1 cellular context compared by ENCODE assay signal in genomic region chr16:71484006-71484893, GRCh38.
TF ChIP-seq lines count a peak whose summit lies in the region.

No MANE protein-coding gene starts in this region.

TF ChIP-seq in A549, 52 proteins besides CTCF, POLR2A, EP300 and RAD21 (continued from another document):
- TF ChIP-seq HMGXB4 (CRISPR knock-in tag; IDR thresholded peaks at IDR 0.05; ENCODE audit: borderline replicate concordance) (no peak), RFX5 (IDR thresholded peaks at IDR 0.05) (0 out of 2 replicates have a peak, but pooled peaks have one; percentile 44), ZNF302 (CRISPR knock-in tag; IDR thresholded peaks at IDR 0.05) (no peak), HOXA7 (CRISPR knock-in tag; IDR thresholded peaks at IDR 0.05) (0 out of 2 replicates have a peak, but pooled peaks have one; percentile 42), ATOH8 (CRISPR knock-in tag; IDR thresholded peaks at IDR 0.05; ENCODE audit: low read depth) (no peak), CHD2 (IDR thresholded peaks at IDR 0.05; ENCODE audit: low read length, partially characterized antibody) (no peak), POLR2AphosphoS2 (conservative IDR thresholded peaks at IDR 0.05; ENCODE audit: low read length) (no peak), FOSL2 (IDR thresholded peaks at IDR 0.05) (no peak), FOSL2 (CRISPR knock-in tag; IDR thresholded peaks at IDR 0.05) (peak; percentile 27; the same call in 1 of the 2 replicates), PBX3 (IDR thresholded peaks at IDR 0.05) (no peak), REST (IDR thresholded peaks at IDR 0.05) (no peak), CEBPB (IDR thresholded peaks at IDR 0.05) (no peak), HOXB5 (CRISPR knock-in tag; IDR thresholded peaks at IDR 0.05) (no peak), CBX8 (IDR thresholded peaks at IDR 0.05) (no peak), HDAC2 (IDR thresholded peaks at IDR 0.05) (no peak), MAX (IDR thresholded peaks at IDR 0.05) (peak; percentile 81), ESRRA (IDR thresholded peaks at IDR 0.05; ENCODE audit: borderline replicate concordance, low read length) (no peak), FOXS1 (CRISPR knock-in tag; IDR thresholded peaks at IDR 0.05) (no peak), FOSB (CRISPR knock-in tag; IDR thresholded peaks at IDR 0.05) (0 out of 2 replicates have a peak, but pooled peaks have one; percentile 39), JUNB (IDR thresholded peaks at IDR 0.05) (no peak), SREBF2 (IDR thresholded peaks at IDR 0.05) (no peak), ZSCAN20 (CRISPR knock-in tag; IDR thresholded peaks at IDR 0.05) (no peak), HEYL (CRISPR knock-in tag; IDR thresholded peaks at IDR 0.05) (no peak), RNF2 (IDR thresholded peaks at IDR 0.05; ENCODE audit: borderline replicate concordance, low read depth) (no peak), CBX2 (IDR thresholded peaks at IDR 0.05; ENCODE audit: borderline replicate concordance, low read depth) (no peak), NR3C1 (IDR thresholded peaks at IDR 0.05) (no peak), ZC3H11A (IDR thresholded peaks at IDR 0.05) (no peak), MAZ (IDR thresholded peaks at IDR 0.05; ENCODE audit: borderline replicate concordance, low read depth, low read length) (no peak), KDM5A (IDR thresholded peaks at IDR 0.05) (no peak), KDM1A (IDR thresholded peaks at IDR 0.05; ENCODE audit: low read depth) (no peak), CHD4 (IDR thresholded peaks at IDR 0.05; ENCODE audit: borderline replicate concordance) (no peak), MYC (IDR thresholded peaks at IDR 0.05; ENCODE audit: borderline replicate concordance, low read length) (no peak), NFE2L2 (conservative IDR thresholded peaks at IDR 0.05; ENCODE audit: low read length) (no peak), PHF8 (IDR thresholded peaks at IDR 0.05; ENCODE audit: borderline replicate concordance, low read depth) (peak; percentile 97), BCL3 (IDR thresholded peaks at IDR 0.05) (peak; percentile 78; the same call in 2 of the 3 replicates), MAFK (IDR thresholded peaks at IDR 0.05; ENCODE audit: partially characterized antibody) (no peak), BHLHE40 (IDR thresholded peaks at IDR 0.05; ENCODE audit: low read depth, low read length) (no peak), E2F6 (IDR thresholded peaks at IDR 0.05; ENCODE audit: borderline replicate concordance, low read depth) (peak; percentile 48; the same call in 1 of the 2 replicates), ZFP36 (IDR thresholded peaks at IDR 0.05; ENCODE audit: borderline replicate concordance, partially characterized antibody) (no peak), RCOR1 (IDR thresholded peaks at IDR 0.05; ENCODE audit: low read depth, low read length) (no peak), GATA3 (IDR thresholded peaks at IDR 0.05; ENCODE audit: borderline replicate concordance) (peak; percentile 39; the same call in 1 of the 2 replicates), ELK1 (IDR thresholded peaks at IDR 0.05; ENCODE audit: low read depth, low read length) (no peak), NPAS2 (CRISPR knock-in tag; IDR thresholded peaks at IDR 0.05; ENCODE audit: borderline replicate concordance) (no peak), JUN (IDR thresholded peaks at IDR 0.05) (peak in 1 of 2 experiments; percentile 85; a peak in 4 of 5 replicates), SMC3 (IDR thresholded peaks at IDR 0.05) (0 out of 3 replicates have a peak, but pooled peaks have one; percentile 9)
